8 cellular contexts compared by ENCODE assay signal in the genomic region with DNA sequence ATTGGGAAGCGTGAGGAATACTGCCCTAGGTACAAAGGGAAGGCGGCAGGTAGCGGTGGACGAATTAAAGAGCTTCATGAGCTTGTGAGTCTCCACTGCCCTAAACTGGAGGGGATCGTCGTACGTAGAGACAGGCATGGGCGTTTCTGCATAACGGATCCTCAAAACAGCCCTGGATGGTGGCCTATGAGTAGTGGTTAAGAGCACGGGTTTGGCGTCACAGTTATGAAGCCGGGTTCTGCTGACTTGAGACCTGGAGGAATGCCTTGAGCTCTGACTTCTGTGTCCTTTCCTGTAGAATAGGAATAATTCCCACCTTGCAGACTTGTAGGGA. TPM values are rescaled to one million over a fixed set of nuclear protein-coding genes. Genes with fewer than 3 reads are reported as not detected.
DNase-seq lines count a peak whose midpoint lies in the region; ATAC-seq and TF ChIP-seq lines count a peak whose summit lies in the region.

No MANE protein-coding gene starts in this region.

- H3K4me3 ChIP-seq in BJ (ENCODE audit: low read depth, low read length) (peak overlapping the region; percentile 77), mesodermal cell (ENCODE audit: extremely low read depth, insufficient read depth, low read length, poor library complexity, severe bottlenecking) (peak overlapping the region; percentile 74), stomach smooth muscle (ENCODE audit: low read length in 2 of 2) (peak overlapping the region; percentile 98 to 100)

- TF ChIP-seq CTCF in BJ (IDR thresholded peaks at IDR 0.05; ENCODE audit: insufficient read depth, low read depth, low read length) = no peak

- ATAC-seq in GM18907 (IDR thresholded peaks at IDR 0.05; ENCODE audit: unreplicated experiment) (no peak), GM19467 (IDR thresholded peaks at IDR 0.05; ENCODE audit: unreplicated experiment) (no peak)

- H3K9ac ChIP-seq in stomach smooth muscle (ENCODE audit: low read length in 2 of 2) = peak overlapping the region; percentile 97 to 98

- H3K36me3 ChIP-seq in BJ (ENCODE audit: control insufficient read depth, insufficient read depth, low read length) = peaks cover 5% of the 10 kb centered on the region; the same call in 1 of the 2 replicates
- peaks cover 40% of the 10 kb centered on the region for H3K36me3 ChIP-seq in mesodermal cell (ENCODE audit: control insufficient read depth, insufficient read depth, low read length)
- peaks cover 19 to 28% of the 10 kb centered on the region in 2 donors for H3K36me3 ChIP-seq in stomach smooth muscle (ENCODE audit: control insufficient read depth in 2 of 2, insufficient read depth in 2 of 2, low read length in 2 of 2)

- DNase-seq in BJ (ENCODE audit: low read depth) (no peak), HEK293T (ENCODE audit: extremely low spot score) (peak; percentile 27), T-helper 1 cell (peak in 3 of 5 donors; percentile 19 to 50 (median 32)), dermis blood vessel endothelial cell (peak; percentile 69)

- WGBS in mesodermal cell (ENCODE audit: insufficient coverage in 2 of 2), 2 experiments = 0 to 3% methylated on average over 11 to 12 of the region's 12 CpGs

- POLR2A ChIA-PET in BJ (lab: Charles Lee) (interaction anchor here (0.6 to 1.3 kb wide), 2 partner anchors 16 to 24 kb away, joined by 3 to 10 read pairs; no protein-coding TSS in a partner anchor), HEK293T (lab: Yijun Ruan, JAX) (interaction anchor here (0.8 to 5.0 kb wide), 19 partner anchors 8 to 205 kb away, joined by 3 to 103 read pairs (median 6); partner anchors contain the start of genes CPSF7, DDB1, SDHAF2 and TKFC)

- peak overlapping the region; percentile 100 for H3K27ac ChIP-seq in mesodermal cell (ENCODE audit: low read depth, low read length, severe bottlenecking)
- peak overlapping the region; percentile 99 for H3K27ac ChIP-seq in stomach smooth muscle (ENCODE audit: low read length)

- H3K27me3 ChIP-seq in BJ (ENCODE audit: control insufficient read depth, insufficient read depth, low read length) = no peaks in the 10 kb centered on the region
- no peaks in the 10 kb centered on the region for H3K27me3 ChIP-seq in stomach smooth muscle (ENCODE audit: control insufficient read depth in 1 of 2, insufficient read depth in 2 of 2, low read length in 2 of 2)

- H3K9me3 ChIP-seq in mesodermal cell (ENCODE audit: control insufficient read depth, low read length) (no peaks in the 10 kb centered on the region), stomach smooth muscle (ENCODE audit: control insufficient read depth in 2 of 2, low read length in 2 of 2) (no peaks in the 10 kb centered on the region)

- CTCF ChIA-PET in BJ (lab: Yijun Ruan, JAX) (interaction anchor here (0.6 to 7.6 kb wide), 7 partner anchors 11 to 234 kb away, joined by 3 to 60 read pairs (median 6); partner anchors contain the start of genes DDB1, TKFC and TMEM216), HEK293T (lab: Yijun Ruan, JAX) (interaction anchor here (0.9 to 3.5 kb wide), 3 partner anchors 22 to 29 kb away, joined by 3 to 26 read pairs (median 16); no protein-coding TSS in a partner anchor)

- H3K4me1 ChIP-seq in mesodermal cell (ENCODE audit: control insufficient read depth, insufficient read depth, low read length, poor library complexity, severe bottlenecking) (peaks cover 8% of the 10 kb centered on the region), stomach smooth muscle (ENCODE audit: control insufficient read depth, insufficient read depth, low read length) (peaks cover 12% of the 10 kb centered on the region)

TF ChIP-seq in HEK293T, 16 proteins besides CTCF, POLR2A, EP300 and RAD21:
- TF ChIP-seq SUZ12 (IDR thresholded peaks at IDR 0.05) (no peak), L3MBTL2 (conservative IDR thresholded peaks at IDR 0.05) (no peak), TARDBP (IDR thresholded peaks at IDR 0.05) (no peak), FOXK2 (IDR thresholded peaks at IDR 0.05) (no peak), BHLHE40 (IDR thresholded peaks at IDR 0.05; ENCODE audit: borderline replicate concordance) (no peak), FOXM1 (IDR thresholded peaks at IDR 0.05; ENCODE audit: borderline replicate concordance) (no peak), SP1 (IDR thresholded peaks at IDR 0.05) (no peak), FOXA1 (IDR thresholded peaks at IDR 0.05) (no peak), ELF4 (IDR thresholded peaks at IDR 0.05) (no peak), ZNF384 (IDR thresholded peaks at IDR 0.05) (no peak), HDGF (IDR thresholded peaks at IDR 0.05; ENCODE audit: borderline replicate concordance) (no peak), ARNT (IDR thresholded peaks at IDR 0.05) (no peak), NFRKB (IDR thresholded peaks at IDR 0.05) (no peak), LEF1 (IDR thresholded peaks at IDR 0.05; ENCODE audit: borderline replicate concordance) (no peak), CTBP1 (IDR thresholded peaks at IDR 0.05; ENCODE audit: borderline replicate concordance) (no peak)
- TF ChIP-seq, protein P1, sequence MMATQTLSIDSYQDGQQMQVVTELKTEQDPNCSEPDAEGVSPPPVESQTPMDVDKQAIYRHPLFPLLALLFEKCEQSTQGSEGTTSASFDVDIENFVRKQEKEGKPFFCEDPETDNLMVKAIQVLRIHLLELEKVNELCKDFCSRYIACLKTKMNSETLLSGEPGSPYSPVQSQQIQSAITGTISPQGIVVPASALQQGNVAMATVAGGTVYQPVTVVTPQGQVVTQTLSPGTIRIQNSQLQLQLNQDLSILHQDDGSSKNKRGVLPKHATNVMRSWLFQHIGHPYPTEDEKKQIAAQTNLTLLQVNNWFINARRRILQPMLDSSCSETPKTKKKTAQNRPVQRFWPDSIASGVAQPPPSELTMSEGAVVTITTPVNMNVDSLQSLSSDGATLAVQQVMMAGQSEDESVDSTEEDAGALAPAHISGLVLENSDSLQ (IDR thresholded peaks at IDR 0.05) = no peak

RNA-seq across cellular contexts. Expression of gene TMEM138, which starts 0.3 kb away (rescaled TPM):
- 55.6 and 73.9 TPM in 2 replicates for polyA plus RNA-seq in BJ (2011; rRNA removed)
- 21.2 and 26.3 TPM in 2 replicates for polyA minus RNA-seq in BJ (2011; rRNA and poly(A)+ RNA removed)
- 12.6 and 12.8 TPM in 2 replicates for total RNA-seq in dermis blood vessel endothelial cell
- polyA plus RNA-seq in mesodermal cell (2013, experiment 1 of 2) = 20.3 TPM
- polyA plus RNA-seq in mesodermal cell (2013, experiment 2 of 2) = 24.4 TPM

RNA-seq across cellular contexts. Expression of gene CYB561A3, which starts 0.8 kb away (rescaled TPM):
- polyA plus RNA-seq in BJ (2011; rRNA removed) = 32.9 and 91.3 TPM in 2 replicates
- polyA minus RNA-seq in BJ (2011; rRNA and poly(A)+ RNA removed) = 27.8 and 30.4 TPM in 2 replicates
- total RNA-seq in dermis blood vessel endothelial cell = 58.4 and 75.4 TPM in 2 replicates
- polyA plus RNA-seq in mesodermal cell (2013, experiment 1 of 2) = 11.2 TPM
- 9.8 TPM for polyA plus RNA-seq in mesodermal cell (2013, experiment 2 of 2)

RNA-seq across cellular contexts. Expression of gene TKFC, which starts 29.5 kb away (rescaled TPM):
- 23.9 and 37.6 TPM in 2 replicates for polyA plus RNA-seq in BJ (2011; rRNA removed)
- polyA minus RNA-seq in BJ (2011; rRNA and poly(A)+ RNA removed) = 16.2 and 20.5 TPM in 2 replicates
- total RNA-seq in dermis blood vessel endothelial cell = 27.2 and 33.9 TPM in 2 replicates
- 37.0 TPM for polyA plus RNA-seq in mesodermal cell (2013, experiment 1 of 2)
- polyA plus RNA-seq in mesodermal cell (2013, experiment 2 of 2) = 27.9 TPM

RNA-seq across cellular contexts. Expression of gene DDB1, which starts 29.6 kb away (rescaled TPM):
- 265 and 281 TPM in 2 replicates for polyA plus RNA-seq in BJ (2011; rRNA removed)
- 247 and 384 TPM in 2 replicates for polyA minus RNA-seq in BJ (2011; rRNA and poly(A)+ RNA removed)
- total RNA-seq in dermis blood vessel endothelial cell = 328 and 389 TPM in 2 replicates
- polyA plus RNA-seq in mesodermal cell (2013, experiment 1 of 2) = 190 TPM
- polyA plus RNA-seq in mesodermal cell (2013, experiment 2 of 2) = 169 TPM

RNA-seq across cellular contexts. Expression of gene TMEM216, which starts 29.9 kb away (rescaled TPM):
- polyA plus RNA-seq in BJ (2011; rRNA removed) = 27.3 and 29.2 TPM in 2 replicates
- polyA minus RNA-seq in BJ (2011; rRNA and poly(A)+ RNA removed) = 10.3 and 15.8 TPM in 2 replicates
- total RNA-seq in dermis blood vessel endothelial cell = 8.8 and 14.0 TPM in 2 replicates
- polyA plus RNA-seq in mesodermal cell (2013, experiment 1 of 2) = 27.9 TPM
- 24.5 TPM for polyA plus RNA-seq in mesodermal cell (2013, experiment 2 of 2)
